Comparison of ENCODE assay signal across 1 cellular context in the genomic region with DNA sequence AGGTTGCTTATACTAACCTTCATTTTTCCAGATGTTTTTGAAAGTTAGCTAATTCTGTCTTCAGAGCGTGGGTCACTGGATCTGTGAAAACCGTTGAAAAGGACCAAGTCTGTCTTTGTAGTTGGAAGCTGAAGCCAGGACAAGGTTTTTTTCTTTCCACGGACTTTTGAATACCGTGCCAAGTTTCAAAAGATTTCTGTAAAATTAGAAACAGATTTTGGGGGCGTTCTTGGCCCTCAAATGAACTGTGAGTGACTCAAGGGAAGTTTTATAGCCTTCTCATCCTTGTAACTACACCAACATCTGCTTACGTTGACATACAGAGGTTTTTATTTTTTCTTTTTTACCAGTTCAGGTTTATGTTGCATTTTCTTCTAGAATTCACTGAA.
TF ChIP-seq lines count a peak whose summit lies in the region.

FAP (minus strand) TSS at position 141 of the 389 bp plus-strand sequence; CDS start at position 23, 118 bp downstream.

TF ChIP-seq in SK-N-SH, 30 proteins besides CTCF, POLR2A, EP300 and RAD21 (continued from another document):
- TF ChIP-seq REST (IDR thresholded peaks at IDR 0.05; ENCODE audit: low read depth, low read length) (0 out of 2 replicates have a peak, but pooled peaks have one; percentile 28), FOSL2 (IDR thresholded peaks at IDR 0.05; ENCODE audit: borderline replicate concordance, low read depth) (peak; percentile 84), SIN3A (IDR thresholded peaks at IDR 0.05; ENCODE audit: borderline replicate concordance, low read depth, low read length) (peak; percentile 95), PBX3 (IDR thresholded peaks at IDR 0.05) (peak; percentile 87), IRF3 (IDR thresholded peaks at IDR 0.05; ENCODE audit: low read depth, low read length) (no peak), MEF2A (IDR thresholded peaks at IDR 0.05; ENCODE audit: borderline replicate concordance, low read depth) (peak; percentile 69; the same call in 1 of the 2 replicates), TCF12 (IDR thresholded peaks at IDR 0.05) (peak; percentile 99)
- TF ChIP-seq, protein P1, sequence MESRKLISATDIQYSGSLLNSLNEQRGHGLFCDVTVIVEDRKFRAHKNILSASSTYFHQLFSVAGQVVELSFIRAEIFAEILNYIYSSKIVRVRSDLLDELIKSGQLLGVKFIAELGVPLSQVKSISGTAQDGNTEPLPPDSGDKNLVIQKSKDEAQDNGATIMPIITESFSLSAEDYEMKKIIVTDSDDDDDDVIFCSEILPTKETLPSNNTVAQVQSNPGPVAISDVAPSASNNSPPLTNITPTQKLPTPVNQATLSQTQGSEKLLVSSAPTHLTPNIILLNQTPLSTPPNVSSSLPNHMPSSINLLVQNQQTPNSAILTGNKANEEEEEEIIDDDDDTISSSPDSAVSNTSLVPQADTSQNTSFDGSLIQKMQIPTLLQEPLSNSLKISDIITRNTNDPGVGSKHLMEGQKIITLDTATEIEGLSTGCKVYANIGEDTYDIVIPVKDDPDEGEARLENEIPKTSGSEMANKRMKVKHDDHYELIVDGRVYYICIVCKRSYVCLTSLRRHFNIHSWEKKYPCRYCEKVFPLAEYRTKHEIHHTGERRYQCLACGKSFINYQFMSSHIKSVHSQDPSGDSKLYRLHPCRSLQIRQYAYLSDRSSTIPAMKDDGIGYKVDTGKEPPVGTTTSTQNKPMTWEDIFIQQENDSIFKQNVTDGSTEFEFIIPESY (IDR thresholded peaks at IDR 0.05; ENCODE audit: borderline replicate concordance, low read depth): no peak
